In the genomic region with DNA sequence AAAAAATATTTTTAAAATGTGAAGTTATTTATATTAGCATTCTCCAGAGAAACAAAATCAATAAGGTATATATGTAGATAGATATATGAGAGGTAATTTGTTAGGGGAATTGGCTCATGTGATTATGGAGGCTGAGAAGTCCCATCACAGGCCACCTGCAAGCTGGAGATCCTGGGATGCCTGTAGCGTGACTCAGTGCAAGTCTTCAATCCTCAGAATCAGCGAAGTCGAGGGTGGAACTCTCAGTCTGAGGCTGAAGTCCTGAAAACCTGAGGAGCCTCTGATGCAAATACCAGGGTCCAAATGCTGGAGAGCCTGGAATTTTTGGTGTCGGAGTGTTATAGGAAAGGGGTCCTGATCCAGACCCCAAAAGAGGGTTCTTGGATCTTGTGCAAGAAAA, we compare ENCODE assay signal across 22 cellular contexts.
DNase-seq lines count a peak whose midpoint lies in the region; ATAC-seq and TF ChIP-seq lines count a peak whose summit lies in the region.
"Had no signal": no experiment of that assay in that cellular context is flagged by ENCODE, and none has a peak within 500 bp of the region (broad histone marks: within the 10 kb centered on the region; RNA-seq: fewer than 3 reads in every experiment).

No MANE protein-coding gene starts in this region.

- no peaks in the 10 kb centered on the region for H3K36me3 ChIP-seq in trophoblast cell (ENCODE audit: control insufficient read depth in 1 of 2, insufficient read depth in 2 of 2, low read length in 2 of 2)
- no peaks in the 10 kb centered on the region for H3K36me3 ChIP-seq in smooth muscle cell (ENCODE audit: low read depth)
- H3K36me3 ChIP-seq: BE2C; BLaER1 treated with 17β-estradiol and CSF1 and Interleukin-3, amounts not matched to agents 10 nM and 100 nM; HAP-1 had no signal

- H2BK12ac ChIP-seq in trophoblast cell (ENCODE audit: low read length) = no peak overlapping the region

- H2AFZ ChIP-seq in trophoblast cell (ENCODE audit: insufficient read depth, low read length, poor library complexity) (no peak overlapping the region), smooth muscle cell (ENCODE audit: low read depth) (no peak overlapping the region)

- H3F3A ChIP-seq in smooth muscle cell (ENCODE audit: low read depth) = no peaks in the 10 kb centered on the region

- no peaks in the 10 kb centered on the region for H3K79me1 ChIP-seq in trophoblast cell (ENCODE audit: low read length)

- no peak overlapping the region for H4K12ac ChIP-seq in trophoblast cell (ENCODE audit: low read depth, low read length)

- H3K23ac ChIP-seq in trophoblast cell (ENCODE audit: low read length) = no peak overlapping the region

- no peak overlapping the region for H3K4me2 ChIP-seq in trophoblast cell (ENCODE audit: low read length)
- no peak overlapping the region for H3K4me2 ChIP-seq in smooth muscle cell
- H3K4me2 ChIP-seq: A549; BLaER1 treated with 17β-estradiol and CSF1 and Interleukin-3, amounts not matched to agents 10 nM and 100 nM had no signal

- no peak overlapping the region for H2BK120ac ChIP-seq in trophoblast cell (ENCODE audit: insufficient read depth, low read length, poor library complexity)

- TF ChIP-seq CTCF in foreskin keratinocyte (conservative IDR thresholded peaks at IDR 0.05) (no peak), smooth muscle cell (IDR thresholded peaks at IDR 0.05; ENCODE audit: borderline replicate concordance, insufficient read depth, poor library complexity, severe bottlenecking) (no peak)

- no peak overlapping the region for H4K8ac ChIP-seq in trophoblast cell (ENCODE audit: low read depth, low read length)

- H3K79me2 ChIP-seq in trophoblast cell (ENCODE audit: control insufficient read depth, insufficient read depth, low read length, poor library complexity) (no peaks in the 10 kb centered on the region), smooth muscle cell (ENCODE audit: low read depth) (no peaks in the 10 kb centered on the region)

- no CpG with 5 or more reads among the region's 4 CpGs for WGBS in trophoblast cell (ENCODE audit: extremely low coverage, insufficient coverage, insufficient read length)
- 74% methylated on average over 4 of the region's 4 CpGs for WGBS in smooth muscle cell (ENCODE audit: low lambda C conversion rate)

- H4K91ac ChIP-seq in trophoblast cell (ENCODE audit: low read depth, low read length) = no peak overlapping the region

- DNase-seq in ELF-1 (ENCODE audit: low read depth, low spot score) (peak; percentile 45), foreskin keratinocyte (peak in 1 of 2 donors; percentile 13), kidney tubule cell (ENCODE audit: low spot score) (peak; percentile 37), trophoblast cell (peak; percentile 81 to 88), smooth muscle cell (lab: John Stamatoyannopoulos, UW; ENCODE audit: unreplicated experiment) (no peak)
- DNase-seq: 8988T; ACHN; AML-193; BE2C; CD4-positive, alpha-beta memory T cell; COR-L47; DMS153; DND-41; GDM1; GOT3; HFFc6 had no signal

- H3K4me3 ChIP-seq in trophoblast cell (ENCODE audit: low read depth, low read length) (no peak overlapping the region), smooth muscle cell (no peak overlapping the region)
- H3K4me3 ChIP-seq: A549; BLaER1 treated with 17β-estradiol and CSF1 and Interleukin-3, amounts not matched to agents 10 nM and 100 nM; GM12878; HAP-1 had no signal

- no peak overlapping the region for H3K14ac ChIP-seq in trophoblast cell (ENCODE audit: low read length)

- no peak overlapping the region for H3K18ac ChIP-seq in trophoblast cell (ENCODE audit: low read length)

- H3K4me1 ChIP-seq in foreskin keratinocyte (no peaks in the 10 kb centered on the region), trophoblast cell (ENCODE audit: control insufficient read depth in 1 of 2, insufficient read depth in 2 of 2, low read length in 2 of 2) (peaks cover 2 to 7% of the 10 kb centered on the region in 2 experiments), smooth muscle cell (ENCODE audit: low read depth) (no peaks in the 10 kb centered on the region)
- H3K4me1 ChIP-seq: A549; BE2C; BLaER1 treated with 17β-estradiol and CSF1 and Interleukin-3, amounts not matched to agents 10 nM and 100 nM; HAP-1 had no signal

- H3K9me3 ChIP-seq in trophoblast cell (ENCODE audit: insufficient read depth, low read depth, low read length) (peaks cover 2% of the 10 kb centered on the region), smooth muscle cell (replicated peaks; ENCODE audit: low read depth) (no peaks in the 10 kb centered on the region)
- H3K9me3 ChIP-seq: A549; BE2C; BLaER1 treated with 17β-estradiol and CSF1 and Interleukin-3, amounts not matched to agents 10 nM and 100 nM; HAP-1 had no signal

- H4K20me1 ChIP-seq in smooth muscle cell (ENCODE audit: low read depth) = no peaks in the 10 kb centered on the region
- H4K20me1 ChIP-seq: BLaER1 treated with 17β-estradiol and CSF1 and Interleukin-3, amounts not matched to agents 10 nM and 100 nM had no signal

- H3K27ac ChIP-seq in foreskin keratinocyte = no peak overlapping the region
- peak overlapping the region; percentile 69 for H3K27ac ChIP-seq in trophoblast cell (ENCODE audit: low read depth, low read length)
- H3K27ac ChIP-seq in smooth muscle cell (ENCODE audit: low read depth) = no peak overlapping the region
- H3K27ac ChIP-seq: A549; BLaER1 treated with 17β-estradiol and CSF1 and Interleukin-3, amounts not matched to agents 10 nM and 100 nM had no signal

- H3K4ac ChIP-seq in trophoblast cell (ENCODE audit: low read depth, low read length) = no peak overlapping the region

- H2AK5ac ChIP-seq in trophoblast cell (ENCODE audit: low read length) = no peak overlapping the region

- H2BK5ac ChIP-seq in trophoblast cell (ENCODE audit: low read depth, low read length, poor library complexity) = peak overlapping the region; percentile 27

- H3K9ac ChIP-seq in trophoblast cell (ENCODE audit: low read length) (no peak overlapping the region), smooth muscle cell (ENCODE audit: low read depth) (no peak overlapping the region)
- H3K9ac ChIP-seq: BLaER1 treated with 17β-estradiol and CSF1 and Interleukin-3, amounts not matched to agents 10 nM and 100 nM had no signal

- H3K27me3 ChIP-seq in foreskin keratinocyte = no peaks in the 10 kb centered on the region
- H3K27me3 ChIP-seq in trophoblast cell (ENCODE audit: insufficient read depth, low read length) = no peaks in the 10 kb centered on the region
- H3K27me3 ChIP-seq in smooth muscle cell (ENCODE audit: low read depth) = no peaks in the 10 kb centered on the region
- H3K27me3 ChIP-seq: BE2C; BLaER1 treated with 17β-estradiol and CSF1 and Interleukin-3, amounts not matched to agents 10 nM and 100 nM had no signal

- ATAC-seq in foreskin keratinocyte (peak; percentile 35), HG02852 (IDR thresholded peaks at IDR 0.05; ENCODE audit: unreplicated experiment) (no peak), GM21360 (IDR thresholded peaks at IDR 0.05; ENCODE audit: unreplicated experiment) (no peak)
- ATAC-seq: A549, GM12878 had no signal
